1 cellular context compared by ENCODE assay signal in genomic region chr2:44197806-44198205, GRCh38.
TF ChIP-seq lines count a peak whose summit lies in the region.

No MANE protein-coding gene starts in this region.

TF ChIP-seq in WTC11, 78 proteins besides CTCF, POLR2A, EP300 and RAD21 (continued from another document):
- TF ChIP-seq ERG (CRISPR knock-in tag; IDR thresholded peaks at IDR 0.05) (no peak), EMX1 (CRISPR knock-in tag; IDR thresholded peaks at IDR 0.05) (no peak)
